In genomic region chr5:33973271-33973670, GRCh38 we compare ENCODE assay signal across 22 cellular contexts. TPM values are rescaled to one million over a fixed set of nuclear protein-coding genes. Genes with fewer than 3 reads are reported as not detected.
A peak's percentile ranks its signal among the peaks of the same experiment; 100 is the strongest.
DNase-seq lines count a peak whose midpoint lies in the region; ATAC-seq and TF ChIP-seq lines count a peak whose summit lies in the region.
"Had no signal": no experiment of that assay in that cellular context is flagged by ENCODE, and none has a peak within 500 bp of the region (broad histone marks: within the 10 kb centered on the region; RNA-seq: fewer than 3 reads in every experiment).

No MANE protein-coding gene starts in this region.

- H3K27me3 ChIP-seq in vagina: no peaks in the 10 kb centered on the region

- no peak overlapping the region for H3K27ac Mint-ChIP-seq in stimulated activated effector memory CD8-positive, alpha-beta T cell treated with anti-CD3 and anti-CD28 coated beads, Interleukin-12 subunit alpha, Interleukin-12 subunit beta, amount 100 ng/mL, for 72 hours
- H3K27ac Mint-ChIP-seq: CD4-positive, alpha-beta T cell; GM23338; stimulated activated naive B cell treated with anti-CD40 and anti-IgM and Interleukin-4, amounts not matched to agents 10 μg/mL and 1 μg/mL and 100 μg/mL, for 72 hours had no signal

- H3K4me3 ChIP-seq in vagina: no peak overlapping the region
- H3K4me3 ChIP-seq: GM23338, PC-9 had no signal

- TF ChIP-seq CTCF in GM20000 (IDR thresholded peaks at IDR 0.05; ENCODE audit: extremely low read depth, missing control alignments): no peak
- TF ChIP-seq CTCF in vagina (IDR thresholded peaks at IDR 0.05): no peak

- H3K4me1 Mint-ChIP-seq in activated T-cell treated with anti-CD3 and anti-CD28 coated beads, Interleukin-2, amount 50 U/mL, for 4 hours (ENCODE audit: low read depth): peaks cover 4% of the 10 kb centered on the region
- no peaks in the 10 kb centered on the region for H3K4me1 Mint-ChIP-seq in stimulated activated effector memory CD8-positive, alpha-beta T cell treated with anti-CD3 and anti-CD28 coated beads, Interleukin-12 subunit alpha, Interleukin-12 subunit beta, amount 100 ng/mL, for 72 hours
- H3K4me1 Mint-ChIP-seq: stimulated activated naive B cell treated with anti-CD40 and anti-IgM and Interleukin-4, amounts not matched to agents 10 μg/mL and 1 μg/mL and 100 μg/mL, for 72 hours had no signal

- peaks cover 2% of the 10 kb centered on the region for H3K27me3 Mint-ChIP-seq in activated T-cell treated with anti-CD3 and anti-CD28 coated beads, Interleukin-2, amount 50 U/mL, for 4 hours (ENCODE audit: low read depth)
- H3K27me3 Mint-ChIP-seq: CD4-positive, alpha-beta T cell had no signal

- H3K4me1 ChIP-seq in vagina: peaks cover 7% of the 10 kb centered on the region
- H3K4me1 ChIP-seq: foreskin keratinocyte had no signal

- intact Hi-C loops in vagina (cut with DNase I): no loop called here

- H3K27ac ChIP-seq in vagina: no peak overlapping the region
- H3K27ac ChIP-seq: foreskin keratinocyte, PC-9 had no signal

- H3K9me3 Mint-ChIP-seq in activated T-cell treated with anti-CD3 and anti-CD28 coated beads, Interleukin-2, amount 50 U/mL, for 4 hours: no peaks in the 10 kb centered on the region
- H3K9me3 Mint-ChIP-seq in stimulated activated effector memory CD8-positive, alpha-beta T cell treated with anti-CD3 and anti-CD28 coated beads, Interleukin-12 subunit alpha, Interleukin-12 subunit beta, amount 100 ng/mL, for 72 hours: no peaks in the 10 kb centered on the region
- H3K9me3 Mint-ChIP-seq: CD4-positive, alpha-beta T cell; GM23338; stimulated activated naive B cell treated with anti-CD40 and anti-IgM and Interleukin-4, amounts not matched to agents 10 μg/mL and 1 μg/mL and 100 μg/mL, for 72 hours had no signal

- no peak overlapping the region for H3K4me3 Mint-ChIP-seq in activated T-cell treated with anti-CD3 and anti-CD28 coated beads, Interleukin-2, amount 50 U/mL, for 4 hours
- no peak overlapping the region for H3K4me3 Mint-ChIP-seq in stimulated activated effector memory CD8-positive, alpha-beta T cell treated with anti-CD3 and anti-CD28 coated beads, Interleukin-12 subunit alpha, Interleukin-12 subunit beta, amount 100 ng/mL, for 72 hours
- H3K4me3 Mint-ChIP-seq: CD4-positive, alpha-beta T cell; GM23338; stimulated activated naive B cell treated with anti-CD40 and anti-IgM and Interleukin-4, amounts not matched to agents 10 μg/mL and 1 μg/mL and 100 μg/mL, for 72 hours had no signal

- no peaks in the 10 kb centered on the region for H3K36me3 Mint-ChIP-seq in activated T-cell treated with anti-CD3 and anti-CD28 coated beads, Interleukin-2, amount 50 U/mL, for 4 hours (ENCODE audit: insufficient read depth)
- no peaks in the 10 kb centered on the region for H3K36me3 Mint-ChIP-seq in stimulated activated effector memory CD8-positive, alpha-beta T cell treated with anti-CD3 and anti-CD28 coated beads, Interleukin-12 subunit alpha, Interleukin-12 subunit beta, amount 100 ng/mL, for 72 hours
- H3K36me3 Mint-ChIP-seq: stimulated activated naive B cell treated with anti-CD40 and anti-IgM and Interleukin-4, amounts not matched to agents 10 μg/mL and 1 μg/mL and 100 μg/mL, for 72 hours had no signal

- H3K9me3 ChIP-seq in vagina: no peaks in the 10 kb centered on the region

- TF ChIP-seq POLR2A in vagina (IDR thresholded peaks at IDR 0.05): no peak

- DNase-seq in activated T-cell treated with anti-CD3 and anti-CD28 coated beads, Interleukin-2, amount 50 U/mL, for 4 hours: no peak
- no peak for DNase-seq in activated T-cell treated with anti-CD3 and anti-CD28 coated beads for 4 hours
- peak; percentile 50 for DNase-seq in GM20000 (ENCODE audit: low spot score)
- no peak for DNase-seq in stimulated activated effector memory CD8-positive, alpha-beta T cell treated with anti-CD3 and anti-CD28 coated beads, Interleukin-12 subunit alpha, Interleukin-12 subunit beta, amount 100 ng/mL, for 72 hours (ENCODE audit: low spot score in 2 of 2)
- no peak for DNase-seq in vagina (ENCODE audit: extremely low spot score in 2 of 2)
- DNase-seq in NCI-H748 treated with DMSO at 0.1 percent for 48 hours (lab: John Stamatoyannopoulos, UW): no peak
- DNase-seq: activated CD4-positive, alpha-beta T cell treated with anti-CD3 and anti-CD28 coated beads for 48 hours; CD4-positive, alpha-beta T cell; foreskin keratinocyte; IMR-90; NCI-H2081; NCI-H524; PC-9; stimulated activated naive B cell treated with anti-CD40 and anti-IgM and Interleukin-4, amounts not matched to agents 10 μg/mL and 1 μg/mL and 100 μg/mL, for 72 hours had no signal

- H3K36me3 ChIP-seq in vagina: no peaks in the 10 kb centered on the region

- ATAC-seq in activated T-cell treated with anti-CD3 and anti-CD28 coated beads, Interleukin-2, amount 50 U/mL, for 4 hours: peak; percentile 65 to 67
- peak; percentile 72 for ATAC-seq in HG03064 (IDR thresholded peaks at IDR 0.05; ENCODE audit: low read depth, unreplicated experiment)
- peak; percentile 36 for ATAC-seq in stimulated activated effector memory CD8-positive, alpha-beta T cell treated with anti-CD3 and anti-CD28 coated beads, Interleukin-12 subunit alpha, Interleukin-12 subunit beta, amount 100 ng/mL, for 72 hours
- ATAC-seq in GM19035 (IDR thresholded peaks at IDR 0.05; ENCODE audit: unreplicated experiment): no peak
- ATAC-seq: foreskin keratinocyte; GM23338; stimulated activated naive B cell treated with anti-CD40 and anti-IgM and Interleukin-4, amounts not matched to agents 10 μg/mL and 1 μg/mL and 100 μg/mL, for 72 hours had no signal

RNA-seq across cellular contexts. Expression of gene SLC45A2, which starts 11.2 kb away (rescaled TPM):
- total RNA-seq in activated T-cell treated with anti-CD3 and anti-CD28 coated beads, Interleukin-2, amount 50 U/mL, for 4 hours: not detected
- not detected for total RNA-seq in vagina
- total RNA-seq: CD4-positive, alpha-beta T cell; Daoy; foreskin keratinocyte; GM23338; IMR-90; ureter had no signal

RNA-seq across cellular contexts. Expression of gene AMACR, which starts 34.6 kb away (rescaled TPM):
- total RNA-seq in activated T-cell treated with anti-CD3 and anti-CD28 coated beads, Interleukin-2, amount 50 U/mL, for 4 hours: 1 to 10 TPM; 4.9 to 6.4 (median 5.5) TPM
- 4.9 TPM for total RNA-seq in vagina

RNA-seq across cellular contexts. Expression of gene RXFP3, which starts 37.1 kb away (rescaled TPM):
- not detected for total RNA-seq in activated T-cell treated with anti-CD3 and anti-CD28 coated beads, Interleukin-2, amount 50 U/mL, for 4 hours
- not detected for total RNA-seq in vagina
- total RNA-seq: A673; astrocyte; CD4-positive, alpha-beta T cell; Daoy; foreskin keratinocyte; GM23338; IMR-90; PC-9; SK-MEL-5; ureter had no signal
